Comparison of ENCODE assay signal across 11 cellular contexts in genomic region chr3:99846472-99846871, GRCh38. TPM values are rescaled to one million over a fixed set of nuclear protein-coding genes. Genes with fewer than 3 reads are reported as not detected.
DNase-seq lines count a peak whose midpoint lies in the region; ATAC-seq, FAIRE-seq and TF ChIP-seq lines count a peak whose summit lies in the region.
"Had no signal": no experiment of that assay in that cellular context is flagged by ENCODE, and none has a peak within 500 bp of the region (broad histone marks: within the 10 kb centered on the region; RNA-seq: fewer than 3 reads in every experiment).

No MANE protein-coding gene starts in this region.

- H3K27me3 ChIP-seq in bronchial epithelial cell (ENCODE audit: control insufficient read depth, insufficient read depth, low read length): no peaks in the 10 kb centered on the region
- H3K27me3 ChIP-seq in left lung: no peaks in the 10 kb centered on the region
- no peaks in the 10 kb centered on the region for H3K27me3 ChIP-seq in transverse colon

- no peaks in the 10 kb centered on the region for H3K36me3 ChIP-seq in bronchial epithelial cell (ENCODE audit: control insufficient read depth, insufficient read depth, low read length)
- H3K36me3 ChIP-seq in left lung: peaks cover 0 to 8% of the 10 kb centered on the region in 2 donors
- no peaks in the 10 kb centered on the region for H3K36me3 ChIP-seq in transverse colon

- H3K27ac ChIP-seq in left lung (peak overlapping the region; percentile 62 to 65), transverse colon (peak overlapping the region; percentile 65 to 85 (median 78))

- intact Hi-C loops in left lung (cut with DNase I): no loop called here
- intact Hi-C loops in transverse colon (cut with DNase I; ENCODE audit: low total_unique reads): no loop called here

- FAIRE-seq in bronchial epithelial cell (lab: Jason Lieb, UNC): no peak

- no peak for TF ChIP-seq EP300 in transverse colon (IDR thresholded peaks at IDR 0.05; ENCODE audit: low read depth)

- DNase-seq in NCI-H1436 (lab: John Stamatoyannopoulos, UW) (peak; percentile 26), NCI-H1436 treated with DMSO at 0.1 percent for 48 hours (lab: John Stamatoyannopoulos, UW) (no peak), bronchial epithelial cell (ENCODE audit: low read depth) (peak; percentile 72), left lung (no peak), transverse colon (no peak), COLO829 (ENCODE audit: low spot score) (no peak), NCI-H526 (lab: John Stamatoyannopoulos, UW) (no peak)
- DNase-seq in activated effector memory CD4-positive, alpha-beta T cell treated with Interleukin-2 at 50 U/mL for 16 hours: no peak
- DNase-seq: cortex of kidney; stimulated activated CD4-positive, alpha-beta T cell treated with anti-CD3 and anti-CD28 coated beads, Interleukin-4, amount 100 ng/mL, for 4 hours had no signal

- H3K4me3 ChIP-seq in bronchial epithelial cell (ENCODE audit: low read depth, low read length): no peak overlapping the region
- H3K4me3 ChIP-seq in left lung: no peak overlapping the region
- no peak overlapping the region for H3K4me3 ChIP-seq in transverse colon
- H3K4me3 ChIP-seq: lung had no signal

- ATAC-seq in left lung: peak; percentile 35

- in situ Hi-C loops in transverse colon (cut with MboI; ENCODE audit: low pct_ligation_motif_present in 1 of 4, low pct_unique_long_range_greater_than_20kb in 1 of 4, low sequenced_read_pairs in 3 of 4): loop anchor here in 3 of 4 donors (25.0 kb wide), 2 partner anchors 216 to 741 kb away; no protein-coding TSS in a partner anchor

- TF ChIP-seq CTCF in bronchial epithelial cell (IDR thresholded peaks at IDR 0.05; ENCODE audit: insufficient read depth, low read length, severe bottlenecking) (no peak), left lung (IDR thresholded peaks at IDR 0.05) (no peak), transverse colon (IDR thresholded peaks at IDR 0.05) (no peak)

- no peaks in the 10 kb centered on the region for H3K9me3 ChIP-seq in left lung
- H3K9me3 ChIP-seq in transverse colon: no peaks in the 10 kb centered on the region

- WGBS in transverse colon (ENCODE audit: low coverage in 1 of 2), 2 donors: 21 to 48% methylated on average over 3 of the region's 3 CpGs

- no peak for TF ChIP-seq POLR2A in transverse colon (IDR thresholded peaks at IDR 0.05)

- H3K4me1 ChIP-seq in left lung (peaks cover 19 to 28% of the 10 kb centered on the region in 2 donors), transverse colon (peaks cover 13 to 47% (median 23%) of the 10 kb centered on the region in 4 donors)

RNA-seq across cellular contexts. Expression of gene CMSS1, which starts 28.8 kb away (rescaled TPM):
- total RNA-seq in bronchial epithelial cell (15.9 and 21.3 TPM in 2 replicates), left lung (10 to 100 TPM; 13.4 to 32.7 TPM), transverse colon (10 to 100 TPM in 1 of 4 donors, 1 to 10 TPM in 3; 2.4 to 29.9 (median 5.2) TPM)

Comparison
In these comparisons a context has a peak if more than half of its experiments do, and no peak if none do; other contexts are left out.
1. DNase-seq: peak in NCI-H1436 (single experiment) and bronchial epithelial cell (single experiment); none in NCI-H1436 treated with DMSO at 0.1 percent for 48 hours (single experiment), left lung (0 of 2), transverse colon (single experiment), COLO829 (single experiment), NCI-H526 (0 of 2) and activated effector memory CD4-positive, alpha-beta T cell treated with Interleukin-2 at 50 U/mL for 16 hours (single experiment).